ENCODE assay signal across 11 cellular contexts in genomic region chr6:37536462-37537225, GRCh38. TPM values are rescaled to one million over a fixed set of nuclear protein-coding genes. Genes with fewer than 3 reads are reported as not detected.
DNase-seq lines count a peak whose midpoint lies in the region; ATAC-seq lines count a peak whose summit lies in the region.
"Had no signal": no experiment of that assay in that cellular context is flagged by ENCODE, and none has a peak within 500 bp of the region (broad histone marks: within the 10 kb centered on the region; RNA-seq: fewer than 3 reads in every experiment).

No MANE protein-coding gene starts in this region.

- peaks cover 17% of the 10 kb centered on the region for H3K27me3 ChIP-seq in mesendoderm (ENCODE audit: insufficient read depth, low read length, poor library complexity)

- no peaks in the 10 kb centered on the region for H3K9me3 Mint-ChIP-seq in activated naive CD8-positive, alpha-beta T cell treated with anti-CD3 and anti-CD28 coated beads for 36 hours
- no peaks in the 10 kb centered on the region for H3K9me3 Mint-ChIP-seq in activated naive CD8-positive, alpha-beta T cell treated with anti-CD3 and anti-CD28 coated beads, Interleukin-2, amount 50 U/mL, for 24 hours
- no peaks in the 10 kb centered on the region for H3K9me3 Mint-ChIP-seq in activated naive CD8-positive, alpha-beta T cell treated with anti-CD3 and anti-CD28 coated beads, Interleukin-2, amount 10 ng/mL, durations not matched to agents 7 days and 5 days
- H3K9me3 Mint-ChIP-seq in activated CD4-positive, alpha-beta T cell treated with anti-CD3 and anti-CD28 coated beads, Interleukin-2, amount 10 ng/mL, durations not matched to agents 24 days and 14 days: no peaks in the 10 kb centered on the region

- no peak overlapping the region for H4K5ac ChIP-seq in mesendoderm (ENCODE audit: low read length)

- H3K4me1 ChIP-seq in mesendoderm (ENCODE audit: control insufficient read depth, low read depth, low read length) (peaks cover 1% of the 10 kb centered on the region), urinary bladder (ENCODE audit: insufficient read depth) (no peaks in the 10 kb centered on the region)

- no peaks in the 10 kb centered on the region for H3K27me3 Mint-ChIP-seq in activated naive CD8-positive, alpha-beta T cell treated with anti-CD3 and anti-CD28 coated beads for 36 hours
- no peaks in the 10 kb centered on the region for H3K27me3 Mint-ChIP-seq in activated naive CD8-positive, alpha-beta T cell treated with anti-CD3 and anti-CD28 coated beads, Interleukin-2, amount 50 U/mL, for 24 hours
- peaks cover 30% of the 10 kb centered on the region for H3K27me3 Mint-ChIP-seq in activated naive CD8-positive, alpha-beta T cell treated with anti-CD3 and anti-CD28 coated beads, Interleukin-2, amount 10 ng/mL, durations not matched to agents 7 days and 5 days
- peaks cover 51% of the 10 kb centered on the region for H3K27me3 Mint-ChIP-seq in activated CD4-positive, alpha-beta T cell treated with anti-CD3 and anti-CD28 coated beads, Interleukin-2, amount 10 ng/mL, durations not matched to agents 24 days and 14 days

- no peak overlapping the region for H3K56ac ChIP-seq in mesendoderm (ENCODE audit: low read length)

- no CpG with 5 or more reads among the region's 39 CpGs for WGBS in mesendoderm (ENCODE audit: extremely low coverage, insufficient coverage, low lambda C conversion rate)
- WGBS in urinary bladder: 35% methylated on average over 39 of the region's 39 CpGs

- H2AK5ac ChIP-seq in mesendoderm (ENCODE audit: low read length): no peak overlapping the region

- H3K27ac Mint-ChIP-seq in activated naive CD8-positive, alpha-beta T cell treated with anti-CD3 and anti-CD28 coated beads for 36 hours: no peak overlapping the region
- no peak overlapping the region for H3K27ac Mint-ChIP-seq in activated naive CD8-positive, alpha-beta T cell treated with anti-CD3 and anti-CD28 coated beads, Interleukin-2, amount 50 U/mL, for 24 hours
- no peak overlapping the region for H3K27ac Mint-ChIP-seq in activated naive CD8-positive, alpha-beta T cell treated with anti-CD3 and anti-CD28 coated beads, Interleukin-2, amount 10 ng/mL, durations not matched to agents 7 days and 5 days
- H3K27ac Mint-ChIP-seq in activated CD4-positive, alpha-beta T cell treated with anti-CD3 and anti-CD28 coated beads, Interleukin-2, amount 10 ng/mL, durations not matched to agents 24 days and 14 days: no peak overlapping the region

- H3K4ac ChIP-seq in mesendoderm (ENCODE audit: low read depth, low read length): no peak overlapping the region

- POLR2A ChIA-PET in activated naive CD8-positive, alpha-beta T cell treated with anti-CD3 and anti-CD28 coated beads, Interleukin-2, amount 10 ng/mL, durations not matched to agents 7 days and 5 days (lab: Charles Lee): interaction anchor here (0.9 to 1.6 kb wide), 3 partner anchors 11 to 104 kb away, joined by 3 to 6 read pairs (median 3); partner anchors contain the start of gene CMTR1

- H2BK15ac ChIP-seq in mesendoderm (replicated peaks; ENCODE audit: low read depth): no peak overlapping the region

- no peak for DNase-seq in activated naive CD8-positive, alpha-beta T cell treated with anti-CD3 and anti-CD28 coated beads for 36 hours
- no peak for DNase-seq in activated naive CD8-positive, alpha-beta T cell treated with anti-CD3 and anti-CD28 coated beads, Interleukin-2, amount 50 U/mL, for 24 hours
- DNase-seq in activated naive CD8-positive, alpha-beta T cell treated with anti-CD3 and anti-CD28 coated beads, Interleukin-2, amount 10 ng/mL, durations not matched to agents 7 days and 5 days: no peak
- peak; percentile 61 for DNase-seq in mesendoderm
- DNase-seq in effector CD4-positive, alpha-beta T cell: no peak
- DNase-seq in activated CD4-positive, alpha-beta T cell treated with anti-CD3 and anti-CD28 coated beads, Interleukin-2, amount 10 ng/mL, durations not matched to agents 24 days and 14 days: no peak
- DNase-seq: AML-193 had no signal

- ATAC-seq in activated naive CD8-positive, alpha-beta T cell treated with anti-CD3 and anti-CD28 coated beads, Interleukin-2, amount 50 U/mL, for 24 hours: no peak
- no peak for ATAC-seq in activated naive CD8-positive, alpha-beta T cell treated with anti-CD3 and anti-CD28 coated beads, Interleukin-2, amount 10 ng/mL, durations not matched to agents 7 days and 5 days (ENCODE audit: low read depth)
- no peak for ATAC-seq in HG03378 (IDR thresholded peaks at IDR 0.05; ENCODE audit: unreplicated experiment)

- H4K8ac ChIP-seq in mesendoderm (ENCODE audit: low read depth, low read length): no peak overlapping the region

- no peak overlapping the region for H3K27ac ChIP-seq in mesendoderm (ENCODE audit: low read depth, low read length)
- no peak overlapping the region for H3K27ac ChIP-seq in urinary bladder (ENCODE audit: low read depth)
- H3K27ac ChIP-seq: epithelial cell of prostate, neutrophil had no signal

- peak overlapping the region; percentile 72 for H3K4me3 Mint-ChIP-seq in activated naive CD8-positive, alpha-beta T cell treated with anti-CD3 and anti-CD28 coated beads for 36 hours
- H3K4me3 Mint-ChIP-seq in activated naive CD8-positive, alpha-beta T cell treated with anti-CD3 and anti-CD28 coated beads, Interleukin-2, amount 50 U/mL, for 24 hours: no peak overlapping the region
- peak overlapping the region; percentile 72 for H3K4me3 Mint-ChIP-seq in activated naive CD8-positive, alpha-beta T cell treated with anti-CD3 and anti-CD28 coated beads, Interleukin-2, amount 10 ng/mL, durations not matched to agents 7 days and 5 days
- H3K4me3 Mint-ChIP-seq in activated CD4-positive, alpha-beta T cell treated with anti-CD3 and anti-CD28 coated beads, Interleukin-2, amount 10 ng/mL, durations not matched to agents 24 days and 14 days: no peak overlapping the region

- H3K36me3 ChIP-seq in mesendoderm (ENCODE audit: control insufficient read depth, insufficient read depth, low read length) (no peaks in the 10 kb centered on the region), urinary bladder (ENCODE audit: insufficient read depth) (no peaks in the 10 kb centered on the region)
- H3K36me3 ChIP-seq: neutrophil had no signal

- no peak overlapping the region for H3K23ac ChIP-seq in mesendoderm (ENCODE audit: low read length)

- no peaks in the 10 kb centered on the region for H3K79me1 ChIP-seq in mesendoderm (ENCODE audit: low read length)

- H3K18ac ChIP-seq in mesendoderm (ENCODE audit: low read length): no peak overlapping the region

- H3K4me3 ChIP-seq in mesendoderm (ENCODE audit: low read length): no peak overlapping the region
- peak overlapping the region; percentile 9 for H3K4me3 ChIP-seq in urinary bladder (ENCODE audit: low read depth, low read length)

- no peak overlapping the region for H2BK120ac ChIP-seq in mesendoderm (ENCODE audit: low read depth, low read length)

- H3K79me2 ChIP-seq in mesendoderm (ENCODE audit: control insufficient read depth, insufficient read depth, low read length): no peaks in the 10 kb centered on the region

- no peaks in the 10 kb centered on the region for H3K36me3 Mint-ChIP-seq in activated naive CD8-positive, alpha-beta T cell treated with anti-CD3 and anti-CD28 coated beads for 36 hours
- H3K36me3 Mint-ChIP-seq in activated naive CD8-positive, alpha-beta T cell treated with anti-CD3 and anti-CD28 coated beads, Interleukin-2, amount 50 U/mL, for 24 hours (ENCODE audit: low read depth): no peaks in the 10 kb centered on the region
- no peaks in the 10 kb centered on the region for H3K36me3 Mint-ChIP-seq in activated naive CD8-positive, alpha-beta T cell treated with anti-CD3 and anti-CD28 coated beads, Interleukin-2, amount 10 ng/mL, durations not matched to agents 7 days and 5 days
- no peaks in the 10 kb centered on the region for H3K36me3 Mint-ChIP-seq in activated CD4-positive, alpha-beta T cell treated with anti-CD3 and anti-CD28 coated beads, Interleukin-2, amount 10 ng/mL, durations not matched to agents 24 days and 14 days (ENCODE audit: low read depth)

- H3K9ac ChIP-seq in mesendoderm (ENCODE audit: low read length): peak overlapping the region; percentile 15

- peak overlapping the region; percentile 69 for H3K4me2 ChIP-seq in mesendoderm (ENCODE audit: low read length)

- H3K4me1 Mint-ChIP-seq in activated naive CD8-positive, alpha-beta T cell treated with anti-CD3 and anti-CD28 coated beads for 36 hours: peaks cover 17% of the 10 kb centered on the region
- H3K4me1 Mint-ChIP-seq in activated naive CD8-positive, alpha-beta T cell treated with anti-CD3 and anti-CD28 coated beads, Interleukin-2, amount 50 U/mL, for 24 hours: peaks cover 19% of the 10 kb centered on the region
- H3K4me1 Mint-ChIP-seq in activated naive CD8-positive, alpha-beta T cell treated with anti-CD3 and anti-CD28 coated beads, Interleukin-2, amount 10 ng/mL, durations not matched to agents 7 days and 5 days: peaks cover 3% of the 10 kb centered on the region
- peaks cover 12% of the 10 kb centered on the region for H3K4me1 Mint-ChIP-seq in activated CD4-positive, alpha-beta T cell treated with anti-CD3 and anti-CD28 coated beads, Interleukin-2, amount 10 ng/mL, durations not matched to agents 24 days and 14 days

- intact Hi-C loops in activated CD4-positive, alpha-beta T cell treated with anti-CD3 and anti-CD28 coated beads, Interleukin-2, amount 10 ng/mL, durations not matched to agents 24 days and 14 days (cut with micrococcal nuclease): loop anchor here (2.0 kb wide), 1 partner anchor 16 kb away; no protein-coding TSS in a partner anchor

- no peak overlapping the region for H2BK5ac ChIP-seq in mesendoderm (ENCODE audit: low read length)

RNA-seq across cellular contexts. Expression of gene CCDC167, which starts 37.0 kb away (rescaled TPM):
- 10 to 100 TPM; 50.0 to 51.0 TPM for total RNA-seq in activated naive CD8-positive, alpha-beta T cell treated with anti-CD3 and anti-CD28 coated beads for 36 hours
- 10 to 100 TPM; 48.5 to 54.2 TPM for total RNA-seq in activated naive CD8-positive, alpha-beta T cell treated with anti-CD3 and anti-CD28 coated beads, Interleukin-2, amount 10 ng/mL, durations not matched to agents 7 days and 5 days
- polyA plus RNA-seq in mesendoderm (2013, experiment 1 of 2): 27.6 TPM
- 28.0 TPM for polyA plus RNA-seq in mesendoderm (2013, experiment 2 of 2)
- 10.4 TPM for total RNA-seq in urinary bladder
- 25.7 TPM for polyA plus RNA-seq in urinary bladder
- total RNA-seq in activated CD4-positive, alpha-beta T cell treated with anti-CD3 and anti-CD28 coated beads, Interleukin-2, amount 10 ng/mL, durations not matched to agents 24 days and 14 days: 59.1 and 62.4 TPM in 2 replicates

Comparison
In these comparisons a context has a peak if more than half of its experiments do, and no peak if none do; other contexts are left out.
1. H3K4me3 Mint-ChIP-seq: peak in activated naive CD8-positive, alpha-beta T cell treated with anti-CD3 and anti-CD28 coated beads for 36 hours (single experiment) and activated naive CD8-positive, alpha-beta T cell treated with anti-CD3 and anti-CD28 coated beads, Interleukin-2, amount 10 ng/mL, durations not matched to agents 7 days and 5 days (single experiment); none in activated naive CD8-positive, alpha-beta T cell treated with anti-CD3 and anti-CD28 coated beads, Interleukin-2, amount 50 U/mL, for 24 hours (single experiment) and activated CD4-positive, alpha-beta T cell treated with anti-CD3 and anti-CD28 coated beads, Interleukin-2, amount 10 ng/mL, durations not matched to agents 24 days and 14 days (single experiment).